ENCODE assay signal across 8 cellular contexts in genomic region chr1:246566128-246566807, GRCh38. TPM values are rescaled to one million over a fixed set of nuclear protein-coding genes. Genes with fewer than 3 reads are reported as not detected.
A peak's percentile ranks its signal among the peaks of the same experiment; 100 is the strongest.
DNase-seq lines count a peak whose midpoint lies in the region; ATAC-seq and TF ChIP-seq lines count a peak whose summit lies in the region.

Gene CNST, plus strand, starts transcription at chr1:246566456. Its CDS starts 25,107 bp downstream, at chr1:246591563.
Gene TFB2M, minus strand, starts transcription at chr1:246566261. Its CDS starts 123 bp downstream, at chr1:246566138.

- intact Hi-C loops in left cardiac atrium (cut with DNase I) = loop anchor here in 1 of 2 donors (5.0 to 10.0 kb wide), 3 partner anchors 36 to 129 kb away; no protein-coding TSS in a partner anchor
- intact Hi-C loops in posterior vena cava (cut with DNase I) = loop anchor here in 1 of 2 donors (10.0 kb wide), 1 partner anchor 129 kb away; no protein-coding TSS in a partner anchor
- intact Hi-C loops in upper lobe of right lung (cut with DNase I) = no loop called here

- peaks cover 17% of the 10 kb centered on the region for H3K36me3 Mint-ChIP-seq in T-helper 1 cell treated with Interleukin-12 subunit alpha and Interleukin-12 subunit beta and Interleukin-4 antibody, amounts not matched to agents 30 μg/mL and 1 μg/mL, for 36 hours (ENCODE audit: low read depth)

- no peaks in the 10 kb centered on the region for H3K27me3 ChIP-seq in upper lobe of right lung

- no peaks in the 10 kb centered on the region for H3K9me3 Mint-ChIP-seq in T-helper 1 cell treated with Interleukin-12 subunit alpha and Interleukin-12 subunit beta and Interleukin-4 antibody, amounts not matched to agents 30 μg/mL and 1 μg/mL, for 36 hours

- no peaks in the 10 kb centered on the region for H3K9me3 ChIP-seq in upper lobe of right lung

- peaks cover 20% of the 10 kb centered on the region for H3K36me3 ChIP-seq in upper lobe of right lung

- TF ChIP-seq CTCF in GM13976 (IDR thresholded peaks at IDR 0.05; ENCODE audit: borderline replicate concordance, control extremely low read depth, extremely low read depth, insufficient read depth, missing control alignments) = no peak
- TF ChIP-seq CTCF in upper lobe of right lung (IDR thresholded peaks at IDR 0.05) = no peak

- H3K4me3 ChIP-seq in upper lobe of right lung = peak within 1 kb of the TSS; percentile 70

- no peaks in the 10 kb centered on the region for H3K27me3 Mint-ChIP-seq in T-helper 1 cell treated with Interleukin-12 subunit alpha and Interleukin-12 subunit beta and Interleukin-4 antibody, amounts not matched to agents 30 μg/mL and 1 μg/mL, for 36 hours (ENCODE audit: low read depth)

- H3K4me1 ChIP-seq in upper lobe of right lung = peaks cover 50% of the 10 kb centered on the region

- DNase-seq in GM13976 (ENCODE audit: low spot score) = peak; percentile 95
- DNase-seq in NCI-H146 (lab: John Stamatoyannopoulos, UW) = peak; percentile 99
- peak; percentile 96 for DNase-seq in amniotic stem cell (lab: John Stamatoyannopoulos, UW)
- DNase-seq in left cardiac atrium = peak; percentile 98
- peak; percentile 99 for DNase-seq in posterior vena cava (ENCODE audit: low spot score)
- peak; percentile 98 for DNase-seq in upper lobe of right lung

- in situ Hi-C loops in GM13976 (cut with MboI; ENCODE audit: low sequenced_read_pairs, unreplicated experiment) = no loop called here

- peak within 1 kb of the TSS; percentile 91 for H3K27ac ChIP-seq in upper lobe of right lung

- peaks cover 26% of the 10 kb centered on the region for H3K4me1 Mint-ChIP-seq in T-helper 1 cell treated with Interleukin-12 subunit alpha and Interleukin-12 subunit beta and Interleukin-4 antibody, amounts not matched to agents 30 μg/mL and 1 μg/mL, for 36 hours (ENCODE audit: low read depth)

- peak within 1 kb of the TSS; percentile 99 for H3K4me3 Mint-ChIP-seq in T-helper 1 cell treated with Interleukin-12 subunit alpha and Interleukin-12 subunit beta and Interleukin-4 antibody, amounts not matched to agents 30 μg/mL and 1 μg/mL, for 36 hours

- ATAC-seq in HG02852 (IDR thresholded peaks at IDR 0.05; ENCODE audit: unreplicated experiment) = peak; percentile 91
- ATAC-seq in left cardiac atrium = peak; percentile 98
- peak; percentile 99 for ATAC-seq in upper lobe of right lung

- peak within 1 kb of the TSS; percentile 99 for H3K27ac Mint-ChIP-seq in T-helper 1 cell treated with Interleukin-12 subunit alpha and Interleukin-12 subunit beta and Interleukin-4 antibody, amounts not matched to agents 30 μg/mL and 1 μg/mL, for 36 hours

RNA-seq across cellular contexts. Expression of gene CNST, which starts in this region (rescaled TPM):
- 10 to 100 TPM; 17.0 to 18.3 TPM for total RNA-seq in left cardiac atrium
- total RNA-seq in posterior vena cava = 10 to 100 TPM; 27.9 to 29.8 TPM
- total RNA-seq in upper lobe of right lung = 29.8 TPM

RNA-seq across cellular contexts. Expression of gene TFB2M, which starts in this region (rescaled TPM):
- 10 to 100 TPM; 10.7 to 12.9 TPM for total RNA-seq in left cardiac atrium
- 1 to 10 TPM; 6.9 to 7.3 TPM for total RNA-seq in posterior vena cava
- total RNA-seq in upper lobe of right lung = 9.4 TPM

Comparison
In these comparisons a context has a peak if more than half of its experiments do, and no peak if none do; other contexts are left out.
1. Peak in every context shown above with its lines: DNase-seq, ATAC-seq, H3K4me3 ChIP-seq and H3K27ac ChIP-seq.